ENCODE assay signal across 1 cellular context in genomic region chr5:72695659-72696058, GRCh38.
TF ChIP-seq lines count a peak whose summit lies in the region.

No MANE protein-coding gene starts in this region.

TF ChIP-seq in HEK293, 187 proteins besides CTCF, POLR2A, EP300 and RAD21 (continued from another document):
- TF ChIP-seq BCL11A (tag by site-specific recombination; IDR thresholded peaks at IDR 0.05; ENCODE audit: low read depth) (no peak), ZNF658 (tag by site-specific recombination; IDR thresholded peaks at IDR 0.05) (no peak)
